26 cellular contexts compared by ENCODE assay signal in genomic region chr2:60230037-60230436, GRCh38.
"Had no signal": no experiment of that assay in that cellular context is flagged by ENCODE, and none has a peak within 500 bp of the region (broad histone marks: within the 10 kb centered on the region; RNA-seq: fewer than 3 reads in every experiment).

No MANE protein-coding gene starts in this region.

- H3K36me3 Mint-ChIP-seq: activated CD4-positive, alpha-beta memory T cell treated with anti-CD3 and anti-CD28 coated beads for 36 hours had no signal

- H3K4me3 ChIP-seq: ascending aorta, cardiac muscle cell, SJCRH30, SK-N-MC had no signal

- H3K4me3 Mint-ChIP-seq: activated CD4-positive, alpha-beta memory T cell treated with anti-CD3 and anti-CD28 coated beads for 36 hours; activated naive CD4-positive, alpha-beta T cell treated with anti-CD3 and anti-CD28 coated beads for 36 hours; activated naive CD8-positive, alpha-beta T cell; activated T-cell treated with anti-CD3 and anti-CD28 coated beads, Interleukin-2, amount 50 U/mL, for 4 hours; activated T-helper 1 cell treated with anti-CD3 and anti-CD28 coated beads, Interleukin-12 subunit alpha, Interleukin-12 subunit beta, Interleukin-2, Interleukin-4 antibody, amounts not matched to agents 30 ng/mL and 10 ng/mL and 1 ng/mL, durations not matched to agents 14 hours and 24 hours and 36 hours; central memory CD8-positive, alpha-beta T cell; T-helper 2 cell treated with Interferon-gamma antibody and Interleukin-4, amounts not matched to agents 5 μg/mL and 100 μg/mL, for 36 hours had no signal

- H3K27me3 ChIP-seq: ascending aorta, cardiac muscle cell, SJCRH30 had no signal

- H3K27ac Mint-ChIP-seq: activated CD4-positive, alpha-beta memory T cell treated with anti-CD3 and anti-CD28 coated beads for 36 hours; activated naive CD4-positive, alpha-beta T cell treated with anti-CD3 and anti-CD28 coated beads for 36 hours; activated naive CD8-positive, alpha-beta T cell; activated T-helper 1 cell treated with anti-CD3 and anti-CD28 coated beads, Interleukin-12 subunit alpha, Interleukin-12 subunit beta, Interleukin-2, Interleukin-4 antibody, amounts not matched to agents 30 ng/mL and 10 ng/mL and 1 ng/mL, durations not matched to agents 14 hours and 24 hours and 36 hours; T-helper 2 cell treated with Interferon-gamma antibody and Interleukin-4, amounts not matched to agents 5 μg/mL and 100 μg/mL, for 36 hours had no signal

- ATAC-seq: activated T-cell treated with anti-CD3 and anti-CD28 coated beads, Interleukin-2, amount 50 U/mL, for 4 hours had no signal

- H3K36me3 ChIP-seq: ascending aorta, cardiac muscle cell, SJCRH30 had no signal

- H3K4me1 Mint-ChIP-seq: central memory CD8-positive, alpha-beta T cell had no signal

- H3K4me1 ChIP-seq: ascending aorta, SJCRH30 had no signal

- DNase-seq: activated CD4-positive, alpha-beta memory T cell treated with anti-CD3 and anti-CD28 coated beads for 36 hours; activated CD4-positive, alpha-beta T cell treated with anti-CD3 and anti-CD28 coated beads, Interleukin-2, amount 50 U/mL, for 1 hour; activated CD8-positive, alpha-beta memory T cell treated with anti-CD3 and anti-CD28 coated beads, Interleukin-2, amount 50 U/mL, for 4 hours; activated gamma-delta T cell treated with Interleukin-2 at 50 U/mL for 16 hours; activated naive CD4-positive, alpha-beta T cell treated with anti-CD3 and anti-CD28 coated beads for 36 hours; activated T-cell treated with anti-CD3 and anti-CD28 coated beads for 4 hours; activated T-cell treated with anti-CD3 and anti-CD28 coated beads, Interleukin-2, amount 50 U/mL, for 4 hours; amygdala; KG1; NCI-H1105 treated with DMSO at 0.1 percent for 48 hours; NCI-H1436 treated with DMSO at 0.1 percent for 48 hours; NCI-H1694 treated with DMSO at 0.1 percent for 48 hours; NCI-H2029; NCI-H345; NCI-H524 treated with DMSO at 0.1 percent for 48 hours; NCI-H748 treated with DMSO at 0.1 percent for 48 hours; OCI-M1; SHP77; SJCRH30 had no signal

- H3K27me3 Mint-ChIP-seq: activated CD4-positive, alpha-beta memory T cell treated with anti-CD3 and anti-CD28 coated beads for 36 hours; activated naive CD8-positive, alpha-beta T cell; central memory CD8-positive, alpha-beta T cell had no signal

- H3K27ac ChIP-seq: ascending aorta, cardiac muscle cell, SJCRH30, SK-N-MC had no signal
